Comparison of ENCODE assay signal across 8 cellular contexts in genomic region chr7:24757799-24758275, GRCh38. TPM values are rescaled to one million over a fixed set of nuclear protein-coding genes. Genes with fewer than 3 reads are reported as not detected.
DNase-seq lines count a peak whose midpoint lies in the region; ATAC-seq and TF ChIP-seq lines count a peak whose summit lies in the region.

No MANE protein-coding gene starts in this region.

- no peaks in the 10 kb centered on the region for H3K27me3 ChIP-seq in neural cell (ENCODE audit: insufficient read depth, low read depth, low read length)

- TF ChIP-seq EP300 in neural cell (conservative IDR thresholded peaks at IDR 0.05; ENCODE audit: poor library complexity, severe bottlenecking), result no peak

- TF ChIP-seq CTCF in GM12864 (IDR thresholded peaks at IDR 0.05; ENCODE audit: low read depth, low read length, missing control alignments), result no peak
- TF ChIP-seq CTCF in neural cell (IDR thresholded peaks at IDR 0.05; ENCODE audit: poor library complexity, severe bottlenecking), result peak; percentile 37

- TF ChIP-seq RAD21 in neural cell (conservative IDR thresholded peaks at IDR 0.05), result no peak

- no peaks in the 10 kb centered on the region for H3F3A ChIP-seq in neural cell (ENCODE audit: insufficient read depth, low read length, poor library complexity, severe bottlenecking)

- peak overlapping the region; percentile 41 for H3K4me2 ChIP-seq in neural cell (ENCODE audit: low read length)

- intact Hi-C loops in posterior vena cava (cut with DNase I), result no loop called here

- H3K4me3 ChIP-seq in GM12864 (ENCODE audit: low read depth, low read length) (peak overlapping the region; percentile 75), SK-N-MC (peak overlapping the region; percentile 87), neural cell (ENCODE audit: low read length) (peak overlapping the region; percentile 79)

- H4K20me1 ChIP-seq in neural cell (ENCODE audit: insufficient read depth), result no peaks in the 10 kb centered on the region

- no peaks in the 10 kb centered on the region for H3K79me2 ChIP-seq in neural cell (replicated peaks; ENCODE audit: insufficient read depth, low read length)

- H3K9me3 ChIP-seq in SK-N-MC (ENCODE audit: low read depth, low read length) (no peaks in the 10 kb centered on the region), neural cell (ENCODE audit: low read length) (no peaks in the 10 kb centered on the region)

- H3K9ac ChIP-seq in SK-N-MC (ENCODE audit: insufficient read length), result peak overlapping the region; percentile 53
- H3K9ac ChIP-seq in neural cell (ENCODE audit: low read length), result peak overlapping the region; percentile 85

- H3K9me2 ChIP-seq in neural cell (ENCODE audit: insufficient read depth, low read length), result no peaks in the 10 kb centered on the region

- H3K27ac ChIP-seq in SK-N-MC (no peak overlapping the region), neural cell (ENCODE audit: low read length) (peak overlapping the region; percentile 71)

- H3K36me3 ChIP-seq in SK-N-MC (ENCODE audit: insufficient read depth, low read length) (no peaks in the 10 kb centered on the region), neural cell (ENCODE audit: insufficient read depth, low read length) (no peaks in the 10 kb centered on the region)

- DNase-seq in GM12864 (ENCODE audit: low read depth) (no peak), SK-N-MC (ENCODE audit: low read depth, low spot score) (no peak), fibroblast of gingiva (ENCODE audit: low read depth) (peak; percentile 63), GM19240 (ENCODE audit: insufficient read length, low spot score) (no peak), posterior vena cava (ENCODE audit: low spot score) (no peak), NCI-H2196 (lab: John Stamatoyannopoulos, UW; ENCODE audit: unreplicated experiment) (no peak)

- peak overlapping the region; percentile 69 for H2AFZ ChIP-seq in neural cell (ENCODE audit: low read depth, low read length)

- peak; percentile 5 for ATAC-seq in HG02623 (IDR thresholded peaks at IDR 0.05; ENCODE audit: unreplicated experiment)

TF ChIP-seq in neural cell, 6 proteins besides CTCF, POLR2A, EP300 and RAD21:
- TF ChIP-seq REST (IDR thresholded peaks at IDR 0.05; ENCODE audit: borderline replicate concordance) (no peak), MXI1 (conservative IDR thresholded peaks at IDR 0.05; ENCODE audit: poor library complexity, severe bottlenecking) (no peak), EZH2 (IDR thresholded peaks at IDR 0.05; ENCODE audit: borderline replicate concordance, insufficient read depth, low read length, poor library complexity, severe bottlenecking) (no peak), POLR2AphosphoS5 (IDR thresholded peaks at IDR 0.05) (no peak), SMC3 (conservative IDR thresholded peaks at IDR 0.05; ENCODE audit: poor library complexity) (no peak), TAF1 (IDR thresholded peaks at IDR 0.05; ENCODE audit: low read depth) (no peak)

RNA-seq across cellular contexts. Expression of gene GSDME, which starts 0.6 kb away (rescaled TPM):
- 42.9 and 47.4 TPM in 2 replicates for polyA plus RNA-seq in neural cell
- 38.2 and 39.0 TPM in 2 replicates for polyA minus RNA-seq in neural cell
- total RNA-seq in posterior vena cava, result 10 to 100 TPM; 33.4 to 43.5 TPM
